Comparison of ENCODE assay signal across 9 cellular contexts in the genomic region with DNA sequence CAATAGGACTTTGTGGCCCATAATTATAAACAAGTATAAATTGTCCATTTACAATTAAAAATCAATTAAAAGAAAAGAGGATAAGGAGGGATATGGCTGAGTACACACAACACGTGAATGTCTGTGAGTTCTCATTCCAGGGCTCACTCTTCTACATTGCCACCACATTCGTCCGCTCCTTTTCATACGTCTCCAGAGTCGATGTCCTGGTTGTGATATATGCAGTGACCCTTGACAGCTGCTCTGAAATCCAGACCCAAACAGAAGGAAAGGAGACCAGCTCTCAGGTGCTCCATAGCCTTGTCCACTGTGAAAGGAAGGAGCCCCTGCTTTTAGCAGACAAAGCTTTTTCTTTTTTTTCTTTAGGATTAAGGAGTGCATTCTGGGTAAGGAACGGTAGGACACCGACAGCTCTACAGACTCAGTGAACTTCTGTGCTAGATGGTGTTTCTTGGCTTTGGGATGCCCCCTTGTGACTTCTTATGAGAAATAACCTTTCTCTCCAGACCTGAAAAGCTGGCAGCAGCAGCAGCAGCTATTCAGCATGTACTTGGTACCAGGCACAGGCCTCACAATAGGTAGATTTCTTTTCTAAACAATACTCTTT. TPM values are rescaled to one million over a fixed set of nuclear protein-coding genes. Genes with fewer than 3 reads are reported as not detected.
DNase-seq lines count a peak whose midpoint lies in the region; ATAC-seq, FAIRE-seq and TF ChIP-seq lines count a peak whose summit lies in the region.
"Had no signal": no experiment of that assay in that cellular context is flagged by ENCODE, and none has a peak within 500 bp of the region (broad histone marks: within the 10 kb centered on the region; RNA-seq: fewer than 3 reads in every experiment).

No MANE protein-coding gene starts in this region.

- no peaks in the 10 kb centered on the region for H3K9me3 Mint-ChIP-seq in activated CD8-positive, alpha-beta T cell treated with anti-CD3 and anti-CD28 coated beads for 36 hours
- no peaks in the 10 kb centered on the region for H3K9me3 Mint-ChIP-seq in stimulated activated naive CD8-positive, alpha-beta T cell treated with anti-CD3 and anti-CD28 coated beads, Interleukin-15, amount 100 ng/mL, for 72 hours
- H3K9me3 Mint-ChIP-seq: memory B cell had no signal

- POLR2A ChIA-PET in activated CD8-positive, alpha-beta T cell treated with anti-CD3 and anti-CD28 coated beads for 36 hours (lab: Charles Lee) = no interaction called here

- peak; percentile 47 for FAIRE-seq in GM12891 (lab: Jason Lieb, UNC)

- intact Hi-C loops in activated CD8-positive, alpha-beta T cell treated with anti-CD3 and anti-CD28 coated beads for 36 hours (cut with micrococcal nuclease) = no loop called here

- no peak overlapping the region for H3K4me3 Mint-ChIP-seq in activated CD8-positive, alpha-beta T cell treated with anti-CD3 and anti-CD28 coated beads for 36 hours
- H3K4me3 Mint-ChIP-seq in stimulated activated naive CD8-positive, alpha-beta T cell treated with anti-CD3 and anti-CD28 coated beads, Interleukin-15, amount 100 ng/mL, for 72 hours = no peak overlapping the region
- H3K4me3 Mint-ChIP-seq: memory B cell had no signal

- no peaks in the 10 kb centered on the region for H3K27me3 Mint-ChIP-seq in activated CD8-positive, alpha-beta T cell treated with anti-CD3 and anti-CD28 coated beads for 36 hours
- H3K27me3 Mint-ChIP-seq in stimulated activated naive CD8-positive, alpha-beta T cell treated with anti-CD3 and anti-CD28 coated beads, Interleukin-15, amount 100 ng/mL, for 72 hours = no peaks in the 10 kb centered on the region
- H3K27me3 Mint-ChIP-seq: memory B cell had no signal

- no peaks in the 10 kb centered on the region for H3K4me1 Mint-ChIP-seq in activated CD8-positive, alpha-beta T cell treated with anti-CD3 and anti-CD28 coated beads for 36 hours (ENCODE audit: low read depth)
- no peaks in the 10 kb centered on the region for H3K4me1 Mint-ChIP-seq in stimulated activated naive CD8-positive, alpha-beta T cell treated with anti-CD3 and anti-CD28 coated beads, Interleukin-15, amount 100 ng/mL, for 72 hours
- H3K4me1 Mint-ChIP-seq: memory B cell had no signal

- peaks cover 17% of the 10 kb centered on the region for H3K36me3 Mint-ChIP-seq in activated CD8-positive, alpha-beta T cell treated with anti-CD3 and anti-CD28 coated beads for 36 hours (ENCODE audit: low read depth)

- no peak for TF ChIP-seq CTCF in activated CD8-positive, alpha-beta T cell treated with anti-CD3 and anti-CD28 coated beads for 36 hours (IDR thresholded peaks at IDR 0.05)

- no peak overlapping the region for H3K27ac Mint-ChIP-seq in activated CD8-positive, alpha-beta T cell treated with anti-CD3 and anti-CD28 coated beads for 36 hours
- no peak overlapping the region for H3K27ac Mint-ChIP-seq in stimulated activated naive CD8-positive, alpha-beta T cell treated with anti-CD3 and anti-CD28 coated beads, Interleukin-15, amount 100 ng/mL, for 72 hours
- H3K27ac Mint-ChIP-seq: memory B cell had no signal

- no peak for TF ChIP-seq POLR2A in GM12891 (IDR thresholded peaks at IDR 0.05; ENCODE audit: low read depth, low read length)

- CTCF ChIA-PET in activated CD8-positive, alpha-beta T cell treated with anti-CD3 and anti-CD28 coated beads for 36 hours (lab: Charles Lee) = interaction anchor here (1.0 to 1.4 kb wide), 2 partner anchors 11 to 64 kb away, joined by 3 read pairs; no protein-coding TSS in a partner anchor

- peak; percentile 60 to 67 for DNase-seq in AML-193 (lab: John Stamatoyannopoulos, UW)
- DNase-seq in GM12891 (ENCODE audit: insufficient read length, low spot score) = no peak
- DNase-seq in NCI-H2107 (lab: John Stamatoyannopoulos, UW) = peak; percentile 33
- peak; percentile 31 for DNase-seq in activated CD8-positive, alpha-beta T cell treated with anti-CD3 and anti-CD28 coated beads for 36 hours
- DNase-seq in iPS DF 19.7 (ENCODE audit: low read depth, low spot score) = peak; percentile 78
- DNase-seq in stimulated activated naive CD8-positive, alpha-beta T cell treated with anti-CD3 and anti-CD28 coated beads, Interleukin-15, amount 100 ng/mL, for 72 hours = peak; percentile 18 to 24
- DNase-seq in stimulated activated CD4-positive, alpha-beta T cell treated with anti-CD3 and anti-CD28 coated beads, Interleukin-2, amount 100 ng/mL, for 24 hours = no peak
- DNase-seq in activated T-cell treated with anti-CD3 and anti-CD28 coated beads, Interleukin-2, amount 50 U/mL, for 1 hour = no peak

- ATAC-seq in activated CD8-positive, alpha-beta T cell treated with anti-CD3 and anti-CD28 coated beads for 36 hours = peak; percentile 80
- peak; percentile 79 for ATAC-seq in stimulated activated naive CD8-positive, alpha-beta T cell treated with anti-CD3 and anti-CD28 coated beads, Interleukin-15, amount 100 ng/mL, for 72 hours

TF ChIP-seq in GM12891, 5 proteins besides CTCF, POLR2A, EP300 and RAD21:
- TF ChIP-seq PAX5 (IDR thresholded peaks at IDR 0.05; ENCODE audit: insufficient read depth, low read length, severe bottlenecking) (no peak), POLR2AphosphoS5 (IDR thresholded peaks at IDR 0.05; ENCODE audit: low read depth, low read length) (no peak), SPI1 (IDR thresholded peaks at IDR 0.05; ENCODE audit: low read depth, low read length) (no peak)
TF ChIP-seq in GM12891: peak in this region for 0.

RNA-seq across cellular contexts. Expression of a gene that starts 19.7 kb away (rescaled TPM):
- polyA plus RNA-seq in GM12891 (2012; ENCODE audit: low read depth, missing spikeins) = 0.15 TPM
- under 1 TPM in 1 of 2 experiments, not detected in 1; 0.18 TPM for total RNA-seq in activated CD8-positive, alpha-beta T cell treated with anti-CD3 and anti-CD28 coated beads for 36 hours

RNA-seq across cellular contexts. Expression of a gene that starts 51.5 kb away (rescaled TPM):
- polyA plus RNA-seq in GM12891 (2012; ENCODE audit: low read depth, missing spikeins) = 127 TPM
- total RNA-seq in activated CD8-positive, alpha-beta T cell treated with anti-CD3 and anti-CD28 coated beads for 36 hours = 100 to 1,000 TPM; 244 to 252 TPM

RNA-seq across cellular contexts. Expression of a gene that starts 54.3 kb away (rescaled TPM):
- 24.1 TPM for polyA plus RNA-seq in GM12891 (2012; ENCODE audit: low read depth, missing spikeins)
- total RNA-seq in activated CD8-positive, alpha-beta T cell treated with anti-CD3 and anti-CD28 coated beads for 36 hours = 10 to 100 TPM; 32.5 to 34.9 TPM

RNA-seq across cellular contexts. Expression of a gene that starts 54.5 kb away (rescaled TPM):
- polyA plus RNA-seq in GM12891 (2012; ENCODE audit: low read depth, missing spikeins) = 74.8 TPM
- 100 to 1,000 TPM; 106 to 116 TPM for total RNA-seq in activated CD8-positive, alpha-beta T cell treated with anti-CD3 and anti-CD28 coated beads for 36 hours

Comparison
In these comparisons a context has a peak if more than half of its experiments do, and no peak if none do; other contexts are left out.
1. DNase-seq: peak in AML-193 (2 of 2), NCI-H2107 (single experiment), activated CD8-positive, alpha-beta T cell treated with anti-CD3 and anti-CD28 coated beads for 36 hours (single experiment), iPS DF 19.7 (single experiment) and stimulated activated naive CD8-positive, alpha-beta T cell treated with anti-CD3 and anti-CD28 coated beads, Interleukin-15, amount 100 ng/mL, for 72 hours (2 of 2); none in GM12891 (single experiment), stimulated activated CD4-positive, alpha-beta T cell treated with anti-CD3 and anti-CD28 coated beads, Interleukin-2, amount 100 ng/mL, for 24 hours (0 of 2) and activated T-cell treated with anti-CD3 and anti-CD28 coated beads, Interleukin-2, amount 50 U/mL, for 1 hour (single experiment).